In genomic region chr11:134067486-134067885, GRCh38 we compare ENCODE assay signal across 28 cellular contexts. TPM values are rescaled to one million over a fixed set of nuclear protein-coding genes. Genes with fewer than 3 reads are reported as not detected.
DNase-seq lines count a peak whose midpoint lies in the region; ATAC-seq and TF ChIP-seq lines count a peak whose summit lies in the region.
"Had no signal": no experiment of that assay in that cellular context is flagged by ENCODE, and none has a peak within 500 bp of the region (broad histone marks: within the 10 kb centered on the region; RNA-seq: fewer than 3 reads in every experiment).

No MANE protein-coding gene starts in this region.

- no peaks in the 10 kb centered on the region for H3K36me3 Mint-ChIP-seq in MCF 10A (ENCODE audit: insufficient read depth, unreplicated experiment)
- no peaks in the 10 kb centered on the region for H3K36me3 Mint-ChIP-seq in endodermal cell (ENCODE audit: low read depth)

- POLR2A ChIA-PET in MCF 10A (lab: Yijun Ruan, JAX): interaction anchor here (1.1 kb wide), 1 partner anchor 52 kb away, joined by 3 read pairs; no protein-coding TSS in a partner anchor

- H3K36me3 ChIP-seq in endodermal cell (ENCODE audit: control insufficient read depth, insufficient read depth, low read length) (no peaks in the 10 kb centered on the region), neuronal stem cell (replicated peaks in 1 of 2; ENCODE audit: control insufficient read depth in 2 of 2, insufficient read depth in 2 of 2, low read length in 2 of 2) (no peaks in the 10 kb centered on the region), sigmoid colon (no peaks in the 10 kb centered on the region)
- H3K36me3 ChIP-seq: BE2C had no signal

- no peak overlapping the region for H4K8ac ChIP-seq in neuronal stem cell (ENCODE audit: low read depth, low read length)

- TF ChIP-seq POLR2A in sigmoid colon (IDR thresholded peaks at IDR 0.05): no peak

- H3K9me3 Mint-ChIP-seq in MCF 10A (ENCODE audit: unreplicated experiment): no peaks in the 10 kb centered on the region
- H3K9me3 Mint-ChIP-seq in endodermal cell: no peaks in the 10 kb centered on the region
- H3K9me3 Mint-ChIP-seq: CD8-positive, alpha-beta memory T cell; GM23338; H9; HFFc6 had no signal

- BruUV-seq in MCF 10A (replicated peaks; lab: Mats Ljungman, UMichigan): no TSS peak

- no peak overlapping the region for H2BK120ac ChIP-seq in neuronal stem cell (ENCODE audit: low read depth, low read length)

- no peaks in the 10 kb centered on the region for H3K79me1 ChIP-seq in neuronal stem cell (ENCODE audit: low read depth, low read length)

- no peak overlapping the region for H2BK12ac ChIP-seq in neuronal stem cell (ENCODE audit: low read length)

- no peak overlapping the region for H2BK5ac ChIP-seq in neuronal stem cell (ENCODE audit: low read length)

- no peak overlapping the region for H3K27ac Mint-ChIP-seq in MCF 10A (ENCODE audit: low read depth, unreplicated experiment)
- no peak overlapping the region for H3K27ac Mint-ChIP-seq in endodermal cell
- H3K27ac Mint-ChIP-seq: CD14-positive monocyte, GM23338, H9, HFFc6 had no signal

- H3K4me3 ChIP-seq in endodermal cell (ENCODE audit: low read length) (no peak overlapping the region), neuronal stem cell (ENCODE audit: low read length in 2 of 2) (no peak overlapping the region), sigmoid colon (no peak overlapping the region)
- H3K4me3 ChIP-seq: GM23338 had no signal

- peaks cover 3% of the 10 kb centered on the region for H3K4me1 ChIP-seq in endodermal cell (ENCODE audit: control insufficient read depth, insufficient read depth, low read length)
- peaks cover 8 to 39% of the 10 kb centered on the region in 2 donors for H3K4me1 ChIP-seq in neuronal stem cell (ENCODE audit: control insufficient read depth in 2 of 2, insufficient read depth in 1 of 2, low read depth in 1 of 2, low read length in 2 of 2)
- H3K4me1 ChIP-seq in sigmoid colon: peaks cover 0 to 16% (median 11%) of the 10 kb centered on the region in 4 donors

- peak; percentile 66 for DNase-seq in NCI-H1092 treated with DMSO at 0.1 percent for 48 hours (lab: John Stamatoyannopoulos, UW)
- no peak for DNase-seq in NCI-H1092 (lab: John Stamatoyannopoulos, UW)
- DNase-seq in T47D (ENCODE audit: low read depth in 1 of 2, low spot score in 1 of 2): peak; percentile 59 to 87
- no peak for DNase-seq in MCF 10A (ENCODE audit: unreplicated experiment)
- no peak for DNase-seq in endodermal cell
- no peak for DNase-seq in neuronal stem cell (ENCODE audit: low spot score)
- DNase-seq in sigmoid colon: no peak
- DNase-seq: 8988T; ACHN; BE2C; CD8-positive, alpha-beta memory T cell; DMS 273 treated with DMSO at 0.1 percent for 48 hours; H9; HFFc6; KBM-7; MM.1S; NCI-H1694; NCI-H2081; NCI-H446; NCI-H524 treated with DMSO at 0.1 percent for 48 hours; NK-92 treated with Interleukin-12 subunit alpha and Interleukin-12 subunit beta, amount 100 ng/mL, for 24 hours; PC-3; SK-N-SH; SW 1271; T-helper 2 cell had no signal

- H3K9me3 ChIP-seq in endodermal cell (ENCODE audit: control insufficient read depth, low read length) (no peaks in the 10 kb centered on the region), neuronal stem cell (replicated peaks in 1 of 2; ENCODE audit: control insufficient read depth in 2 of 2, insufficient read depth in 1 of 2, low read depth in 1 of 2, low read length in 2 of 2) (no peaks in the 10 kb centered on the region), sigmoid colon (no peaks in the 10 kb centered on the region)
- H3K9me3 ChIP-seq: BE2C, SK-N-SH had no signal

- no peak overlapping the region for H3K18ac ChIP-seq in neuronal stem cell (ENCODE audit: low read length)

- CTCF ChIA-PET in MCF 10A (lab: Yijun Ruan, JAX): interaction anchor here (0.6 to 1.7 kb wide), 4 partner anchors 9 to 143 kb away, joined by 3 to 4 read pairs (median 3); no protein-coding TSS in a partner anchor

- no peak overlapping the region for H2AK5ac ChIP-seq in neuronal stem cell (ENCODE audit: low read depth, low read length)

- H3K4me3 Mint-ChIP-seq in MCF 10A (ENCODE audit: unreplicated experiment) (no peak overlapping the region), endodermal cell (no peak overlapping the region)
- H3K4me3 Mint-ChIP-seq: GM23338, H9, HFFc6 had no signal

- no peak overlapping the region for H3K14ac ChIP-seq in neuronal stem cell (ENCODE audit: low read length)

- H3K23ac ChIP-seq in neuronal stem cell (ENCODE audit: low read depth, low read length, poor library complexity): no peak overlapping the region

- no peak overlapping the region for H3K4me2 ChIP-seq in neuronal stem cell (ENCODE audit: insufficient read depth, low read length, poor library complexity, severe bottlenecking)
- H3K4me2 ChIP-seq: GM23338, SK-N-SH had no signal

- TF ChIP-seq CTCF in MCF 10A (IDR thresholded peaks at IDR 0.05; ENCODE audit: unreplicated experiment) (no peak), endodermal cell (conservative IDR thresholded peaks at IDR 0.05) (no peak), sigmoid colon (IDR thresholded peaks at IDR 0.05) (no peak)

- peak overlapping the region; percentile 74 for H3K27ac ChIP-seq in endodermal cell (ENCODE audit: low read depth, low read length)
- no peak overlapping the region for H3K27ac ChIP-seq in neuronal stem cell (replicated peaks; ENCODE audit: low read length)
- no peak overlapping the region for H3K27ac ChIP-seq in sigmoid colon

- no peak for ATAC-seq in GM18907 (IDR thresholded peaks at IDR 0.05; ENCODE audit: unreplicated experiment)
- ATAC-seq: GM23338 had no signal

- in situ Hi-C loops in T47D (cut with HindIII; ENCODE audit: low pct_unique_long_range_greater_than_20kb, low sequenced_read_pairs): no loop called here

- H3K9ac ChIP-seq in endodermal cell (ENCODE audit: extremely low read depth, low read length, poor library complexity, severe bottlenecking): no peak overlapping the region
- H3K9ac ChIP-seq in neuronal stem cell (ENCODE audit: low read depth, low read length, poor library complexity): no peak overlapping the region
- H3K9ac ChIP-seq: SK-N-SH had no signal

- H3K27me3 Mint-ChIP-seq in MCF 10A (ENCODE audit: insufficient read depth, unreplicated experiment) (peaks cover 40% of the 10 kb centered on the region), endodermal cell (ENCODE audit: insufficient read depth) (peaks cover 24% of the 10 kb centered on the region)

- no peak overlapping the region for H2BK15ac ChIP-seq in neuronal stem cell (ENCODE audit: low read length)

- H4K91ac ChIP-seq in neuronal stem cell (ENCODE audit: low read depth, low read length, poor library complexity): no peak overlapping the region

- H3K4me1 Mint-ChIP-seq in MCF 10A (ENCODE audit: insufficient read depth, unreplicated experiment) (no peaks in the 10 kb centered on the region), endodermal cell (peaks cover 8% of the 10 kb centered on the region)

- H2AFZ ChIP-seq in neuronal stem cell (ENCODE audit: low read length): peak overlapping the region; percentile 46
- H2AFZ ChIP-seq: GM23338 had no signal

- no peak for TF ChIP-seq EP300 in sigmoid colon (IDR thresholded peaks at IDR 0.05)

- H3K27me3 ChIP-seq in endodermal cell (ENCODE audit: control insufficient read depth, insufficient read depth, low read length, poor library complexity, severe bottlenecking) (peaks cover 9% of the 10 kb centered on the region), neuronal stem cell (ENCODE audit: control insufficient read depth in 3 of 3, insufficient read depth in 3 of 3, low read depth in 1 of 3, low read length in 3 of 3) (no peaks in the 10 kb centered on the region), sigmoid colon (no peaks in the 10 kb centered on the region)
- H3K27me3 ChIP-seq: BE2C had no signal

- intact Hi-C loops in MCF 10A (cut with micrococcal nuclease): no loop called here
- intact Hi-C loops in sigmoid colon (cut with DNase I): no loop called here

- WGBS in endodermal cell (ENCODE audit: insufficient coverage in 1 of 2, insufficient read length in 1 of 2), 2 experiments: 75 to 77% methylated on average over 3 to 5 of the region's 6 CpGs
- no CpG with 5 or more reads among the region's 6 CpGs for WGBS in neuronal stem cell (ENCODE audit: extremely low coverage in 2 of 2, insufficient read length in 2 of 2, insufficient replicate concordance in 1 of 2), 2 donors
- WGBS in sigmoid colon, 2 donors: 61 to 69% methylated on average over 6 of the region's 6 CpGs

- H3K4ac ChIP-seq in neuronal stem cell (ENCODE audit: low read length): no peak overlapping the region

RNA-seq across cellular contexts. Expression of gene JAM3, which starts 1.4 kb away (rescaled TPM):
- total RNA-seq in MCF 10A (2022): 1.6 TPM in 2 replicates
- total RNA-seq in endodermal cell: 10 to 100 TPM; 35.8 to 41.8 TPM
- polyA plus RNA-seq in endodermal cell (2013, experiment 1 of 2): 110 TPM
- polyA plus RNA-seq in endodermal cell (2013, experiment 2 of 2): 105 TPM
- polyA plus RNA-seq in neuronal stem cell (2013, experiment 1 of 2): 40.3 TPM
- polyA plus RNA-seq in neuronal stem cell (2013, experiment 2 of 2): 41.3 TPM
- 100 to 1,000 TPM in 1 of 4 donors, 10 to 100 TPM in 3; 69.4 to 125 (median 82.0) TPM for total RNA-seq in sigmoid colon
- 1 to 10 TPM in 2 of 3 donors, under 1 TPM in 1; 0.69 to 7.5 (median 3.0) TPM for polyA plus RNA-seq in sigmoid colon

Comparison
In these comparisons a context has a peak if more than half of its experiments do, and no peak if none do; other contexts are left out.
1. DNase-seq: peak in NCI-H1092 treated with DMSO at 0.1 percent for 48 hours (single experiment) and T47D (2 of 2); none in NCI-H1092 (single experiment), MCF 10A (single experiment), endodermal cell (single experiment), neuronal stem cell (single experiment) and sigmoid colon (single experiment).
2. RNA of gene JAM3, which starts 1.4 kb away (total RNA-seq): 69.4 to 125 TPM in sigmoid colon and 35.8 to 41.8 TPM in endodermal cell; 1.6 TPM in MCF 10A; every median in the first group is over 10 times any median in the second.